In the genomic region with DNA sequence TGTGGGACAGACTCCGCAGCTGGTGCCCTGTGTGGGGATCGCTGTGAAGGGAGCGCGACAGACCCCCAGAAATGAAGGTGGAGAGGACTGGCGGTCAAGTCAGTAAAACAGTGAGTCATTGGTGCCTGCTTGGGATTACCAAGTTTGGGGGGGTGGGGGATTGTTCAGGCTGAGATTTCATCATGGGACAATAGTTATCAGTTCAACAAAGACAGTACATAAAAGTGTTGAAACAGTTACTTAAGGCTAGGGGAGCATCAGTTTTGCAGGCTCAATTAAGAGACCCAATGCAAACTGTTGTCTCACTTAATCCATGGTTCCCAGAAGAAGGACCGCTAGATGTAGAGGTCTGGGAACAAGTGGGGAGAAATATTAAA, we compare ENCODE assay signal across 23 cellular contexts.
"Had no signal": no experiment of that assay in that cellular context is flagged by ENCODE, and none has a peak within 500 bp of the region (broad histone marks: within the 10 kb centered on the region; RNA-seq: fewer than 3 reads in every experiment).

No MANE protein-coding gene starts in this region.

- DNase-seq: activated CD4-positive, alpha-beta T cell treated with anti-CD3 and anti-CD28 coated beads, Interleukin-2, amount 10 ng/mL, durations not matched to agents 7 days and 5 days; activated CD4-positive, CD25-positive, alpha-beta regulatory T cell treated with anti-CD3 and anti-CD28 coated beads, Interleukin-2, amount 50 U/mL, for 72 hours; activated CD8-positive, alpha-beta memory T cell treated with anti-CD3 and anti-CD28 coated beads, Interleukin-2, amount 10 ng/mL, durations not matched to agents 7 days and 5 days; activated CD8-positive, alpha-beta T cell treated with anti-CD3 and anti-CD28 coated beads for 36 hours; central memory CD4-positive, alpha-beta T cell; dermis blood vessel endothelial cell; effector CD8-positive, alpha-beta T cell; glutamatergic neuron; immature natural killer cell; lower lobe of right lung; ovary; psoas muscle; stimulated activated CD4-positive, alpha-beta T cell treated with anti-CD3 and anti-CD28 coated beads, Interleukin-4, amount 100 ng/mL, for 24 hours; stimulated activated naive CD8-positive, alpha-beta T cell treated with anti-CD3 and anti-CD28 coated beads, Interleukin-15, Interleukin-2, amounts not matched to agents 100 U/mL and 50 U/mL, for 24 hours; WERI-Rb-1 had no signal

- H3K4me3 Mint-ChIP-seq: activated CD4-positive, alpha-beta T cell treated with anti-CD3 and anti-CD28 coated beads, Interleukin-2, amount 10 ng/mL, durations not matched to agents 7 days and 5 days; activated CD8-positive, alpha-beta memory T cell treated with anti-CD3 and anti-CD28 coated beads, Interleukin-2, amount 10 ng/mL, durations not matched to agents 7 days and 5 days; activated CD8-positive, alpha-beta T cell treated with anti-CD3 and anti-CD28 coated beads for 36 hours; activated T-helper 1 cell treated with anti-CD3 and anti-CD28 coated beads, Interleukin-12 subunit alpha, Interleukin-12 subunit beta, Interleukin-2, Interleukin-4 antibody, amounts not matched to agents 30 ng/mL and 10 ng/mL and 1 ng/mL, durations not matched to agents 14 hours and 24 hours and 36 hours; immature natural killer cell; T-helper 2 cell treated with Interferon-gamma antibody and Interleukin-4, amounts not matched to agents 5 μg/mL and 100 μg/mL, for 36 hours had no signal

- H3K27me3 ChIP-seq: hepatocyte, ovary, right atrium auricular region, upper lobe of left lung had no signal

- H3K36me3 ChIP-seq: ovary, right atrium auricular region, WERI-Rb-1 had no signal

- H3K27ac Mint-ChIP-seq: activated CD4-positive, alpha-beta T cell treated with anti-CD3 and anti-CD28 coated beads, Interleukin-2, amount 10 ng/mL, durations not matched to agents 7 days and 5 days; activated CD8-positive, alpha-beta memory T cell treated with anti-CD3 and anti-CD28 coated beads, Interleukin-2, amount 10 ng/mL, durations not matched to agents 7 days and 5 days; activated CD8-positive, alpha-beta T cell treated with anti-CD3 and anti-CD28 coated beads for 36 hours; activated T-helper 1 cell treated with anti-CD3 and anti-CD28 coated beads, Interleukin-12 subunit alpha, Interleukin-12 subunit beta, Interleukin-2, Interleukin-4 antibody, amounts not matched to agents 30 ng/mL and 10 ng/mL and 1 ng/mL, durations not matched to agents 14 hours and 24 hours and 36 hours; immature natural killer cell; natural killer cell treated with Interleukin-12 subunit alpha and Interleukin-12 subunit beta and Interleukin-15 and Interleukin-18, amount 100 ng/mL, for 72 hours; T-helper 2 cell treated with Interferon-gamma antibody and Interleukin-4, amounts not matched to agents 5 μg/mL and 100 μg/mL, for 36 hours had no signal

- ATAC-seq: activated CD8-positive, alpha-beta memory T cell treated with anti-CD3 and anti-CD28 coated beads, Interleukin-2, amount 10 ng/mL, durations not matched to agents 7 days and 5 days; activated CD8-positive, alpha-beta T cell treated with anti-CD3 and anti-CD28 coated beads for 36 hours; activated naive CD4-positive, alpha-beta T cell treated with anti-CD3 and anti-CD28 coated beads, Interleukin-2, amount 50 U/mL, for 72 hours; esophagus mucosa; psoas muscle; stimulated activated naive CD8-positive, alpha-beta T cell treated with anti-CD3 and anti-CD28 coated beads, Interleukin-15, Interleukin-2, amounts not matched to agents 100 U/mL and 50 U/mL, for 24 hours had no signal

- H3K4me3 ChIP-seq: hepatocyte, ovary, psoas muscle, right atrium auricular region, upper lobe of left lung had no signal

- H3K79me2 ChIP-seq: hepatocyte had no signal

- H3K4me1 ChIP-seq: lower lobe of right lung, psoas muscle, right atrium auricular region, upper lobe of left lung had no signal

- H3K27me3 Mint-ChIP-seq: activated CD4-positive, alpha-beta T cell treated with anti-CD3 and anti-CD28 coated beads, Interleukin-2, amount 10 ng/mL, durations not matched to agents 7 days and 5 days; activated CD8-positive, alpha-beta memory T cell treated with anti-CD3 and anti-CD28 coated beads, Interleukin-2, amount 10 ng/mL, durations not matched to agents 7 days and 5 days; activated CD8-positive, alpha-beta T cell treated with anti-CD3 and anti-CD28 coated beads for 36 hours; natural killer cell treated with Interleukin-12 subunit alpha and Interleukin-12 subunit beta and Interleukin-15 and Interleukin-18, amount 100 ng/mL, for 72 hours had no signal

- H3K4me2 ChIP-seq: hepatocyte had no signal

- H3K27ac ChIP-seq: hepatocyte, ovary, psoas muscle, upper lobe of left lung, WERI-Rb-1 had no signal
